ENCODE assay signal across 13 cellular contexts in genomic region chr14:100664234-100664633, GRCh38.
DNase-seq lines count a peak whose midpoint lies in the region; ATAC-seq and TF ChIP-seq lines count a peak whose summit lies in the region.
"Had no signal": no experiment of that assay in that cellular context is flagged by ENCODE, and none has a peak within 500 bp of the region (broad histone marks: within the 10 kb centered on the region; RNA-seq: fewer than 3 reads in every experiment).

No MANE protein-coding gene starts in this region.

- H3K4me2 ChIP-seq in hepatocyte, result no peak overlapping the region

- H3K79me2 ChIP-seq in hepatocyte, result no peaks in the 10 kb centered on the region

- H2AFZ ChIP-seq in hepatocyte, result no peak overlapping the region
- H2AFZ ChIP-seq: GM23248 had no signal

- peak overlapping the region; percentile 84 for H3K27ac ChIP-seq in hepatocyte
- H3K27ac ChIP-seq: GM23248 had no signal

- H4K20me1 ChIP-seq in hepatocyte (ENCODE audit: insufficient read depth, poor library complexity, severe bottlenecking), result no peaks in the 10 kb centered on the region

- H3K9me3 ChIP-seq in hepatocyte (ENCODE audit: low read depth), result no peaks in the 10 kb centered on the region

- H3K4me3 ChIP-seq in hepatocyte, result no peak overlapping the region

- H3K4me1 ChIP-seq in hepatocyte (ENCODE audit: insufficient read depth), result peaks cover 40% of the 10 kb centered on the region

- no peak for TF ChIP-seq CTCF in hepatocyte (IDR thresholded peaks at IDR 0.05; ENCODE audit: poor library complexity)

- no peak for ATAC-seq in HG03354 (IDR thresholded peaks at IDR 0.05; ENCODE audit: poor library complexity, severe bottlenecking, unreplicated experiment)
- ATAC-seq in HG03135 (IDR thresholded peaks at IDR 0.05; ENCODE audit: unreplicated experiment), result no peak

- no peaks in the 10 kb centered on the region for H3K9me2 ChIP-seq in hepatocyte (replicated peaks; ENCODE audit: insufficient read depth)

- 82% methylated on average over 5 of the region's 5 CpGs for WGBS in hepatocyte (ENCODE audit: low lambda C conversion rate, missing lambda C conversion rate)

- no peaks in the 10 kb centered on the region for H3K27me3 ChIP-seq in hepatocyte

- DNase-seq in Daoy (ENCODE audit: low read depth), result peak; percentile 77
- peak; percentile 52 for DNase-seq in NCI-H69 (lab: John Stamatoyannopoulos, UW)
- DNase-seq in hepatocyte (ENCODE audit: low spot score), result no peak
- DNase-seq in retina, result peak; percentile 20
- DNase-seq in medulla oblongata (ENCODE audit: extremely low spot score), result no peak
- DNase-seq: C1 segment of cervical spinal cord; Calu3; CD4-positive, alpha-beta T cell; DMS 273 treated with DMSO at 0.1 percent for 48 hours; EL had no signal

- H3K36me3 ChIP-seq in hepatocyte (replicated peaks; ENCODE audit: insufficient read depth, low read depth), result no peaks in the 10 kb centered on the region

Comparison
In these comparisons a context has a peak if more than half of its experiments do, and no peak if none do; other contexts are left out.
1. DNase-seq: peak in Daoy (single experiment), NCI-H69 (single experiment) and retina (single experiment); none in hepatocyte (single experiment) and medulla oblongata (single experiment).